1 cellular context compared by ENCODE assay signal in the genomic region with DNA sequence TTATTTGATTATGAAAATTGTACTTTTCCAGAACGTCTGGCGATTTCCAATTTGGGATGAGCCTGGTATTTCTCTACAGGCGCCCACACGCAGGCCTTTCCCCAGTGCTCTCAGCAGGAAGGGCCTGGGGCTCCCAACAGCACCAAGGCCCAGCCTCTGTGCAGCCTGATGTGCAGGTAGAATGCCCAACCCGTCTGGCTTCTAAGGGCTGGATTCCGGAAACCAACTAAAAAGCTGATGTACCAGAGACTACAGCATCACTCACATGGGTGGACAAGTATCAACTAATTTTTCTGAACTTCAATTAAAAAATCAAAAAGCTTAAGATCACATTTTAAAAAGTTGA.
TF ChIP-seq lines count a peak whose summit lies in the region.

No MANE protein-coding gene starts in this region.

TF ChIP-seq in SK-N-SH, 30 proteins besides CTCF, POLR2A, EP300 and RAD21 (continued from another document):
- no peak for TF ChIP-seq MEF2A (IDR thresholded peaks at IDR 0.05; ENCODE audit: borderline replicate concordance, low read depth)
- TF ChIP-seq, protein P1, sequence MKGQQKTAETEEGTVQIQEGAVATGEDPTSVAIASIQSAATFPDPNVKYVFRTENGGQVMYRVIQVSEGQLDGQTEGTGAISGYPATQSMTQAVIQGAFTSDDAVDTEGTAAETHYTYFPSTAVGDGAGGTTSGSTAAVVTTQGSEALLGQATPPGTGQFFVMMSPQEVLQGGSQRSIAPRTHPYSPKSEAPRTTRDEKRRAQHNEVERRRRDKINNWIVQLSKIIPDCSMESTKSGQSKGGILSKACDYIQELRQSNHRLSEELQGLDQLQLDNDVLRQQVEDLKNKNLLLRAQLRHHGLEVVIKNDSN (IDR thresholded peaks at IDR 0.05; ENCODE audit: borderline replicate concordance, low read depth), result no peak
- no peak for TF ChIP-seq GATA2 (CRISPR knock-in tag; IDR thresholded peaks at IDR 0.05)
- TF ChIP-seq JUND (IDR thresholded peaks at IDR 0.05), result no peak
- TF ChIP-seq NFIC (IDR thresholded peaks at IDR 0.05; ENCODE audit: borderline replicate concordance), result no peak
- no peak for TF ChIP-seq FOSL2 (IDR thresholded peaks at IDR 0.05; ENCODE audit: borderline replicate concordance, low read depth)
- TF ChIP-seq RCOR1 (IDR thresholded peaks at IDR 0.05; ENCODE audit: low read length), result peak; percentile 51; the same call in 1 of the 2 replicates
- no peak for TF ChIP-seq FOXM1 (IDR thresholded peaks at IDR 0.05; ENCODE audit: low read depth)
